In the genomic region with DNA sequence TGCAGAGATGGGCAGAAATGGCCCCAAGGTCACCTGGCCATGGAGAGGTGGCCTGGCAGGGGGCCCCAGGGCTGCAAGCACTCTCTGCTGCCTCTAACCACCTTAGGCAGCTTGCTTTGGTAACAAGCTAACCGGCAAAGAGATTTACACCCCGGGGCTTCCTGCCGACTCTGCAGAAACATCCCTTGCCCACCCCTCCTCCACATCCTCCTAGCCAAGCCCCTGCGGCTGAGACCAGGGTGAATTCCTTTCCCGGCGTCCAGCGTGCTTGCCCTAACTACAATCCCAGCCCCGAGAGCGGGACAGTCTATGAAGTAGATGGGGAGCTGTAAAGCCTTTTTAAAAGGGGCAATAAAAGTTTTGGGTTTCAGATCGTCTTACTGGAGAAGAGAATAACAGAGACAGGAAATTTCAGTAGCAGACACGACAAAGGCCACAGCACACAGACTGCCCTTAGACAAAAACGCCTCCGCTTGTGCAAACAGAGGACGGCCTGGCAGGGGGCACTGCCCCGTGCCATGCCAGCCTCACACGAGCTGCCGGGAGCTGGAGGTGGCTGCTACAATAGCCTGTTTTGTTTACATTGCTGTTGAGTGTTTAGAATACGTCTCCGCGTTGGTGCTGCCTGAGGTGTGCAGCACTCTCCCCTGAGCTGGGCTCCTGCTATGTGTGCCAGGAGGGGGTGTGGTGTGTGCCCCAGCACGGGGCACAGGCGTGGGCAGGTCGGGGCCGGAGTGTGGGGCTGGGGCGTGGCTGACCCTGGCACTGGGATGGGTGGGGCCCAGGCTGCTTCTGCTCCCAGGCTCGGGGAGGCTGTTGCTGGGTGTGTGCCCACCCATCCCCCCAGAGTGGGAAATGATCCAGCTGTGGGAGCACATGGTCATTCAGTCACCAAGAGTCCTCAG, we compare ENCODE assay signal across 1 cellular context.
TF ChIP-seq lines count a peak whose summit lies in the region.

No MANE protein-coding gene starts in this region.

TF ChIP-seq in HEK293, 187 proteins besides CTCF, POLR2A, EP300 and RAD21 (continued from another document and continues in another):
- TF ChIP-seq ZNF121 (tag by site-specific recombination; IDR thresholded peaks at IDR 0.05) (no peak), ZEB2 (tag by site-specific recombination; IDR thresholded peaks at IDR 0.05) (no peak), SP3 (tag by site-specific recombination; IDR thresholded peaks at IDR 0.05) (no peak; the same call in 1 of the 2 replicates), ZNF132 (tag by site-specific recombination; IDR thresholded peaks at IDR 0.05; ENCODE audit: borderline replicate concordance) (no peak), ZNF274 (IDR thresholded peaks at IDR 0.05; ENCODE audit: low read length) (no peak), ZNF274 (tag by site-specific recombination; IDR thresholded peaks at IDR 0.05; ENCODE audit: borderline replicate concordance) (no peak), MZF1 (tag by site-specific recombination; IDR thresholded peaks at IDR 0.05; ENCODE audit: borderline replicate concordance) (peak; percentile 74; the same call in 1 of the 2 replicates), ZNF146 (tag by site-specific recombination; IDR thresholded peaks at IDR 0.05) (no peak), YY2 (tag by site-specific recombination; IDR thresholded peaks at IDR 0.05) (no peak), ZNF510 (tag by site-specific recombination; IDR thresholded peaks at IDR 0.05; ENCODE audit: insufficient replicate concordance) (no peak), ZIC2 (tag by site-specific recombination; IDR thresholded peaks at IDR 0.05) (peak; percentile 98), ZNF561 (tag by site-specific recombination; IDR thresholded peaks at IDR 0.05; ENCODE audit: borderline replicate concordance) (peak; percentile 53; the same call in 1 of the 2 replicates), MEIS1 (CRISPR knock-in tag; IDR thresholded peaks at IDR 0.05; ENCODE audit: borderline replicate concordance) (no peak), BCL11B (tag by site-specific recombination; IDR thresholded peaks at IDR 0.05; ENCODE audit: low read depth) (no peak), ZSCAN23 (tag by site-specific recombination; IDR thresholded peaks at IDR 0.05) (no peak), ZNF214 (tag by site-specific recombination; IDR thresholded peaks at IDR 0.05; ENCODE audit: borderline replicate concordance) (no peak), ZNF184 (tag by site-specific recombination; IDR thresholded peaks at IDR 0.05) (no peak), ZNF174 (tag by site-specific recombination; IDR thresholded peaks at IDR 0.05) (no peak), GLI2 (tag by site-specific recombination; IDR thresholded peaks at IDR 0.05; ENCODE audit: borderline replicate concordance, low read depth) (no peak), KLF8 (tag by site-specific recombination; IDR thresholded peaks at IDR 0.05) (0 out of 2 replicates have a peak, but pooled peaks have one; percentile 16), ZNF211 (tag by site-specific recombination; IDR thresholded peaks at IDR 0.05; ENCODE audit: low read depth) (no peak), BCL11A (tag by site-specific recombination; IDR thresholded peaks at IDR 0.05; ENCODE audit: low read depth) (no peak), ZNF660 (tag by site-specific recombination; IDR thresholded peaks at IDR 0.05) (no peak), ZNF169 (tag by site-specific recombination; IDR thresholded peaks at IDR 0.05) (no peak), ZSCAN30 (tag by site-specific recombination; IDR thresholded peaks at IDR 0.05) (no peak), ZNF785 (tag by site-specific recombination; IDR thresholded peaks at IDR 0.05) (no peak), ZNF776 (tag by site-specific recombination; IDR thresholded peaks at IDR 0.05; ENCODE audit: borderline replicate concordance) (no peak), ZNF629 (tag by site-specific recombination; IDR thresholded peaks at IDR 0.05) (peak; percentile 26), ZNF394 (tag by site-specific recombination; IDR thresholded peaks at IDR 0.05; ENCODE audit: borderline replicate concordance) (no peak), ZBTB7A (tag by site-specific recombination; IDR thresholded peaks at IDR 0.05; ENCODE audit: low read depth) (no peak), ZNF777 (tag by site-specific recombination; IDR thresholded peaks at IDR 0.05; ENCODE audit: borderline replicate concordance) (no peak)
- TF ChIP-seq, protein P1, sequence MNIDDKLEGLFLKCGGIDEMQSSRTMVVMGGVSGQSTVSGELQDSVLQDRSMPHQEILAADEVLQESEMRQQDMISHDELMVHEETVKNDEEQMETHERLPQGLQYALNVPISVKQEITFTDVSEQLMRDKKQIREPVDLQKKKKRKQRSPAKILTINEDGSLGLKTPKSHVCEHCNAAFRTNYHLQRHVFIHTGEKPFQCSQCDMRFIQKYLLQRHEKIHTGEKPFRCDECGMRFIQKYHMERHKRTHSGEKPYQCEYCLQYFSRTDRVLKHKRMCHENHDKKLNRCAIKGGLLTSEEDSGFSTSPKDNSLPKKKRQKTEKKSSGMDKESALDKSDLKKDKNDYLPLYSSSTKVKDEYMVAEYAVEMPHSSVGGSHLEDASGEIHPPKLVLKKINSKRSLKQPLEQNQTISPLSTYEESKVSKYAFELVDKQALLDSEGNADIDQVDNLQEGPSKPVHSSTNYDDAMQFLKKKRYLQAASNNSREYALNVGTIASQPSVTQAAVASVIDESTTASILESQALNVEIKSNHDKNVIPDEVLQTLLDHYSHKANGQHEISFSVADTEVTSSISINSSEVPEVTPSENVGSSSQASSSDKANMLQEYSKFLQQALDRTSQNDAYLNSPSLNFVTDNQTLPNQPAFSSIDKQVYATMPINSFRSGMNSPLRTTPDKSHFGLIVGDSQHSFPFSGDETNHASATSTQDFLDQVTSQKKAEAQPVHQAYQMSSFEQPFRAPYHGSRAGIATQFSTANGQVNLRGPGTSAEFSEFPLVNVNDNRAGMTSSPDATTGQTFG (tag by site-specific recombination; IDR thresholded peaks at IDR 0.05; ENCODE audit: borderline replicate concordance) = no peak
- TF ChIP-seq, protein P2, sequence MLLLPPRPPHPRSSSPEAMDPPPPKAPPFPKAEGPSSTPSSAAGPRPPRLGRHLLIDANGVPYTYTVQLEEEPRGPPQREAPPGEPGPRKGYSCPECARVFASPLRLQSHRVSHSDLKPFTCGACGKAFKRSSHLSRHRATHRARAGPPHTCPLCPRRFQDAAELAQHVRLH (tag by site-specific recombination; IDR thresholded peaks at IDR 0.05) = no peak
- TF ChIP-seq, protein P3, sequence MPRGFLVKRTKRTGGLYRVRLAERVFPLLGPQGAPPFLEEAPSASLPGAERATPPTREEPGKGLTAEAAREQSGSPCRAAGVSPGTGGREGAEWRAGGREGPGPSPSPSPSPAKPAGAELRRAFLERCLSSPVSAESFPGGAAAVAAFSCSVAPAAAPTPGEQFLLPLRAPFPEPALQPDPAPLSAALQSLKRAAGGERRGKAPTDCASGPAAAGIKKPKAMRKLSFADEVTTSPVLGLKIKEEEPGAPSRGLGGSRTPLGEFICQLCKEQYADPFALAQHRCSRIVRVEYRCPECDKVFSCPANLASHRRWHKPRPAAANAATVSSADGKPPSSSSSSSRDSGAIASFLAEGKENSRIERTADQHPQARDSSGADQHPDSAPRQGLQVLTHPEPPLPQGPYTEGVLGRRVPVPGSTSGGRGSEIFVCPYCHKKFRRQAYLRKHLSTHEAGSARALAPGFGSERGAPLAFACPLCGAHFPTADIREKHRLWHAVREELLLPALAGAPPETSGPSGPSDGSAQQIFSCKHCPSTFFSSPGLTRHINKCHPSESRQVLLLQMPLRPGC (tag by site-specific recombination; IDR thresholded peaks at IDR 0.05) = no peak
- TF ChIP-seq, protein P4, sequence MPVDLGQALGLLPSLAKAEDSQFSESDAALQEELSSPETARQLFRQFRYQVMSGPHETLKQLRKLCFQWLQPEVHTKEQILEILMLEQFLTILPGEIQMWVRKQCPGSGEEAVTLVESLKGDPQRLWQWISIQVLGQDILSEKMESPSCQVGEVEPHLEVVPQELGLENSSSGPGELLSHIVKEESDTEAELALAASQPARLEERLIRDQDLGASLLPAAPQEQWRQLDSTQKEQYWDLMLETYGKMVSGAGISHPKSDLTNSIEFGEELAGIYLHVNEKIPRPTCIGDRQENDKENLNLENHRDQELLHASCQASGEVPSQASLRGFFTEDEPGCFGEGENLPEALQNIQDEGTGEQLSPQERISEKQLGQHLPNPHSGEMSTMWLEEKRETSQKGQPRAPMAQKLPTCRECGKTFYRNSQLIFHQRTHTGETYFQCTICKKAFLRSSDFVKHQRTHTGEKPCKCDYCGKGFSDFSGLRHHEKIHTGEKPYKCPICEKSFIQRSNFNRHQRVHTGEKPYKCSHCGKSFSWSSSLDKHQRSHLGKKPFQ (tag by site-specific recombination; IDR thresholded peaks at IDR 0.05) = no peak
- TF ChIP-seq, protein P5, sequence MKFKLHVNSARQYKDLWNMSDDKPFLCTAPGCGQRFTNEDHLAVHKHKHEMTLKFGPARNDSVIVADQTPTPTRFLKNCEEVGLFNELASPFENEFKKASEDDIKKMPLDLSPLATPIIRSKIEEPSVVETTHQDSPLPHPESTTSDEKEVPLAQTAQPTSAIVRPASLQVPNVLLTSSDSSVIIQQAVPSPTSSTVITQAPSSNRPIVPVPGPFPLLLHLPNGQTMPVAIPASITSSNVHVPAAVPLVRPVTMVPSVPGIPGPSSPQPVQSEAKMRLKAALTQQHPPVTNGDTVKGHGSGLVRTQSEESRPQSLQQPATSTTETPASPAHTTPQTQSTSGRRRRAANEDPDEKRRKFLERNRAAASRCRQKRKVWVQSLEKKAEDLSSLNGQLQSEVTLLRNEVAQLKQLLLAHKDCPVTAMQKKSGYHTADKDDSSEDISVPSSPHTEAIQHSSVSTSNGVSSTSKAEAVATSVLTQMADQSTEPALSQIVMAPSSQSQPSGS (tag by site-specific recombination; IDR thresholded peaks at IDR 0.05; ENCODE audit: low read depth) = no peak
- TF ChIP-seq, protein P6, sequence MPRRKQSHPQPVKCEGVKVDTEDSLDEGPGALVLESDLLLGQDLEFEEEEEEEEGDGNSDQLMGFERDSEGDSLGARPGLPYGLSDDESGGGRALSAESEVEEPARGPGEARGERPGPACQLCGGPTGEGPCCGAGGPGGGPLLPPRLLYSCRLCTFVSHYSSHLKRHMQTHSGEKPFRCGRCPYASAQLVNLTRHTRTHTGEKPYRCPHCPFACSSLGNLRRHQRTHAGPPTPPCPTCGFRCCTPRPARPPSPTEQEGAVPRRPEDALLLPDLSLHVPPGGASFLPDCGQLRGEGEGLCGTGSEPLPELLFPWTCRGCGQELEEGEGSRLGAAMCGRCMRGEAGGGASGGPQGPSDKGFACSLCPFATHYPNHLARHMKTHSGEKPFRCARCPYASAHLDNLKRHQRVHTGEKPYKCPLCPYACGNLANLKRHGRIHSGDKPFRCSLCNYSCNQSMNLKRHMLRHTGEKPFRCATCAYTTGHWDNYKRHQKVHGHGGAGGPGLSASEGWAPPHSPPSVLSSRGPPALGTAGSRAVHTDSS (tag by site-specific recombination; IDR thresholded peaks at IDR 0.05) = no peak
- TF ChIP-seq, protein P7, sequence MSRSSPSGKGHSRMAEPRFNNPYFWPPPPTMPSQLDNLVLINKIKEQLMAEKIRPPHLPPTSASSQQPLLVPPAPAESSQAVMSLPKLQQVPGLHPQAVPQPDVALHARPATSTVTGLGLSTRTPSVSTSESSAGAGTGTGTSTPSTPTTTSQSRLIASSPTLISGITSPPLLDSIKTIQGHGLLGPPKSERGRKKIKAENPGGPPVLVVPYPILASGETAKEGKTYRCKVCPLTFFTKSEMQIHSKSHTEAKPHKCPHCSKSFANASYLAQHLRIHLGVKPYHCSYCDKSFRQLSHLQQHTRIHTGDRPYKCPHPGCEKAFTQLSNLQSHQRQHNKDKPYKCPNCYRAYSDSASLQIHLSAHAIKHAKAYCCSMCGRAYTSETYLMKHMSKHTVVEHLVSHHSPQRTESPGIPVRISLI (tag by site-specific recombination; IDR thresholded peaks at IDR 0.05) = no peak
- TF ChIP-seq, protein P8, sequence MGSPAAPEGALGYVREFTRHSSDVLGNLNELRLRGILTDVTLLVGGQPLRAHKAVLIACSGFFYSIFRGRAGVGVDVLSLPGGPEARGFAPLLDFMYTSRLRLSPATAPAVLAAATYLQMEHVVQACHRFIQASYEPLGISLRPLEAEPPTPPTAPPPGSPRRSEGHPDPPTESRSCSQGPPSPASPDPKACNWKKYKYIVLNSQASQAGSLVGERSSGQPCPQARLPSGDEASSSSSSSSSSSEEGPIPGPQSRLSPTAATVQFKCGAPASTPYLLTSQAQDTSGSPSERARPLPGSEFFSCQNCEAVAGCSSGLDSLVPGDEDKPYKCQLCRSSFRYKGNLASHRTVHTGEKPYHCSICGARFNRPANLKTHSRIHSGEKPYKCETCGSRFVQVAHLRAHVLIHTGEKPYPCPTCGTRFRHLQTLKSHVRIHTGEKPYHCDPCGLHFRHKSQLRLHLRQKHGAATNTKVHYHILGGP (tag by site-specific recombination; IDR thresholded peaks at IDR 0.05) = no peak
- TF ChIP-seq, protein P9, sequence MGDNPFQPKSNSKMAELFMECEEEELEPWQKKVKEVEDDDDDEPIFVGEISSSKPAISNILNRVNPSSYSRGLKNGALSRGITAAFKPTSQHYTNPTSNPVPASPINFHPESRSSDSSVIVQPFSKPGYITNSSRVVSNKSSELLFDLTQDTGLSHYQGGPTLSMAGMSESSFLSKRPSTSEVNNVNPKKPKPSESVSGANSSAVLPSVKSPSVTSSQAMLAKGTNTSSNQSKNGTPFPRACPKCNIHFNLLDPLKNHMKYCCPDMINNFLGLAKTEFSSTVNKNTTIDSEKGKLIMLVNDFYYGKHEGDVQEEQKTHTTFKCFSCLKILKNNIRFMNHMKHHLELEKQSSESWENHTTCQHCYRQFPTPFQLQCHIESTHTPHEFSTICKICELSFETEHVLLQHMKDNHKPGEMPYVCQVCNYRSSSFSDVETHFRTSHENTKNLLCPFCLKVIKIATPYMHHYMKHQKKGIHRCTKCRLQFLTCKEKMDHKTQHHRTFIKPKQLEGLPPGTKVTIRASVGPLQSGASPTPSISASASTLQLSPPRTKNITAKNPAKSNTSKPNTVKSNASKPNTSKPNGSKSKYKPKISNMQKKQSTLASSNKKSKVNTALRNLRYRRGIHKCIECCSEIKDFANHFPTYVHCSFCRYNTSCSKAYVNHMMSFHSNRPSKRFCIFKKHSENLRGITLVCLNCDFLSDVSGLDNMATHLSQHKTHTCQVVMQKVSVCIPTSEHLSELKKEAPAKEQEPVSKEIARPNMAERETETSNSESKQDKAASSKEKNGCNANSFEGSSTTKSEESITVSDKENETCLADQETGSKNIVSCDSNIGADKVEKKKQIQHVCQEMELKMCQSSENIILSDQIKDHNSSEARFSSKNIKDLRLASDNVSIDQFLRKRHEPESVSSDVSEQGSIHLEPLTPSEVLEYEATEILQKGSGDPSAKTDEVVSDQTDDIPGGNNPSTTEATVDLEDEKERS (tag by site-specific recombination; IDR thresholded peaks at IDR 0.05) = no peak
- TF ChIP-seq, protein P10, sequence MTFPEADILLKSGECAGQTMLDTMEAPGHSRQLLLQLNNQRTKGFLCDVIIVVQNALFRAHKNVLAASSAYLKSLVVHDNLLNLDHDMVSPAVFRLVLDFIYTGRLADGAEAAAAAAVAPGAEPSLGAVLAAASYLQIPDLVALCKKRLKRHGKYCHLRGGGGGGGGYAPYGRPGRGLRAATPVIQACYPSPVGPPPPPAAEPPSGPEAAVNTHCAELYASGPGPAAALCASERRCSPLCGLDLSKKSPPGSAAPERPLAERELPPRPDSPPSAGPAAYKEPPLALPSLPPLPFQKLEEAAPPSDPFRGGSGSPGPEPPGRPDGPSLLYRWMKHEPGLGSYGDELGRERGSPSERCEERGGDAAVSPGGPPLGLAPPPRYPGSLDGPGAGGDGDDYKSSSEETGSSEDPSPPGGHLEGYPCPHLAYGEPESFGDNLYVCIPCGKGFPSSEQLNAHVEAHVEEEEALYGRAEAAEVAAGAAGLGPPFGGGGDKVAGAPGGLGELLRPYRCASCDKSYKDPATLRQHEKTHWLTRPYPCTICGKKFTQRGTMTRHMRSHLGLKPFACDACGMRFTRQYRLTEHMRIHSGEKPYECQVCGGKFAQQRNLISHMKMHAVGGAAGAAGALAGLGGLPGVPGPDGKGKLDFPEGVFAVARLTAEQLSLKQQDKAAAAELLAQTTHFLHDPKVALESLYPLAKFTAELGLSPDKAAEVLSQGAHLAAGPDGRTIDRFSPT (tag by site-specific recombination; IDR thresholded peaks at IDR 0.05) = peak; percentile 95
